ENCODE assay signal across 10 cellular contexts in genomic region chr1:63917571-63918394, GRCh38.
DNase-seq lines count a peak whose midpoint lies in the region; ATAC-seq and TF ChIP-seq lines count a peak whose summit lies in the region.
"Had no signal": no experiment of that assay in that cellular context is flagged by ENCODE, and none has a peak within 500 bp of the region (broad histone marks: within the 10 kb centered on the region; RNA-seq: fewer than 3 reads in every experiment).

No MANE protein-coding gene starts in this region.

- no peak overlapping the region for H3K4me2 ChIP-seq in OCI-LY1 (ENCODE audit: low read length)

- H3K27me3 ChIP-seq in OCI-LY1 (ENCODE audit: insufficient read depth, low read length) (no peaks in the 10 kb centered on the region), aorta (ENCODE audit: control insufficient read depth in 1 of 2, insufficient read depth in 2 of 2, low read length in 1 of 2) (no peaks in the 10 kb centered on the region)

- no peaks in the 10 kb centered on the region for H3K79me2 ChIP-seq in OCI-LY1 (ENCODE audit: insufficient read depth, low read length)

- H3K9me2 ChIP-seq in OCI-LY1 (ENCODE audit: low read depth, low read length): no peaks in the 10 kb centered on the region

- no peaks in the 10 kb centered on the region for H3K4me1 ChIP-seq in OCI-LY1 (ENCODE audit: insufficient read depth, low read length, severe bottlenecking)
- peaks cover 7 to 9% of the 10 kb centered on the region in 2 donors for H3K4me1 ChIP-seq in aorta (ENCODE audit: control insufficient read depth in 1 of 2, insufficient read depth in 2 of 2, low read length in 2 of 2)

- no peaks in the 10 kb centered on the region for H3F3A ChIP-seq in OCI-LY1 (ENCODE audit: insufficient read depth, low read length)

- H3K9ac ChIP-seq in OCI-LY1 (ENCODE audit: low read length): no peak overlapping the region

- H4K20me1 ChIP-seq in OCI-LY1 (ENCODE audit: insufficient read depth, low read length): no peaks in the 10 kb centered on the region

- H3K27ac ChIP-seq in OCI-LY1 (ENCODE audit: low read depth, low read length, poor library complexity, severe bottlenecking) (no peak overlapping the region), aorta (ENCODE audit: low read depth in 1 of 2, low read length in 2 of 2) (peak overlapping the region; percentile 29 to 98)
- H3K27ac ChIP-seq: skin epidermis had no signal

- H3K36me3 ChIP-seq in OCI-LY1 (ENCODE audit: insufficient read depth, low read length): no peaks in the 10 kb centered on the region
- H3K36me3 ChIP-seq in aorta (ENCODE audit: control insufficient read depth in 1 of 2, insufficient read depth in 2 of 2, low read length in 1 of 2): no peaks in the 10 kb centered on the region

- ATAC-seq in aorta (ENCODE audit: low FRiP score): peak; percentile 33
- no peak for ATAC-seq in GM21381 (IDR thresholded peaks at IDR 0.05; ENCODE audit: unreplicated experiment)

- intact Hi-C loops in aorta (cut with DNase I): loop anchor here (2.0 to 10.0 kb wide), 7 partner anchors 35 to 223 kb away; partner anchors contain the start of gene ROR1 (in 1 of the 2)

- WGBS in aorta, 2 donors: 43 to 51% methylated on average over 12 of the region's 12 CpGs

- H2AFZ ChIP-seq in OCI-LY1 (ENCODE audit: low read length): no peak overlapping the region

- H3K9me3 ChIP-seq in OCI-LY1 (ENCODE audit: low read length) (no peaks in the 10 kb centered on the region), aorta (ENCODE audit: control insufficient read depth, low read length) (no peaks in the 10 kb centered on the region)

- peak; percentile 44 for DNase-seq in stimulated activated CD4-positive, alpha-beta T cell treated with anti-CD3 and anti-CD28 coated beads, Interleukin-15, amount 100 ng/mL, for 24 hours
- no peak for DNase-seq in stimulated activated CD4-positive, alpha-beta T cell treated with anti-CD3 and anti-CD28 coated beads, Interleukin-4, amount 100 ng/mL, for 4 hours
- DNase-seq in fibroblast of pulmonary artery (ENCODE audit: low read depth): no peak
- no peak for DNase-seq in aorta
- DNase-seq in Kasumi-1 (lab: John Stamatoyannopoulos, UW): no peak
- no peak for DNase-seq in amygdala (lab: John Stamatoyannopoulos, UW)
- DNase-seq: foreskin melanocyte had no signal

- TF ChIP-seq CTCF in OCI-LY1 (IDR thresholded peaks at IDR 0.05; ENCODE audit: low read length): peak; percentile 60; the same call in 1 of the 2 replicates
- peak; percentile 8 for TF ChIP-seq CTCF in fibroblast of pulmonary artery (IDR thresholded peaks at IDR 0.05; ENCODE audit: low read length, missing control alignments)

- H3K4me3 ChIP-seq in OCI-LY1 (ENCODE audit: low read depth, low read length, poor library complexity, severe bottlenecking) (no peak overlapping the region), fibroblast of pulmonary artery (replicated peaks; ENCODE audit: low read depth, low read length) (no peak overlapping the region), aorta (ENCODE audit: low read length in 2 of 2) (no peak overlapping the region)
- H3K4me3 ChIP-seq: skin epidermis had no signal
